ENCODE assay signal across 17 cellular contexts in genomic region chr11:3649374-3649773, GRCh38. TPM values are rescaled to one million over a fixed set of nuclear protein-coding genes. Genes with fewer than 3 reads are reported as not detected.
"Had no signal": no experiment of that assay in that cellular context is flagged by ENCODE, and none has a peak within 500 bp of the region (broad histone marks: within the 10 kb centered on the region; RNA-seq: fewer than 3 reads in every experiment).

No MANE protein-coding gene starts in this region.

RNA-seq across cellular contexts. Expression of gene ART1, which starts 4.4 kb away (rescaled TPM):
- total RNA-seq: activated B cell treated with CpG ODN at 0.5 μM for 24 hours; activated CD4-positive, alpha-beta memory T cell treated with anti-CD3 and anti-CD28 coated beads for 36 hours; activated CD4-positive, alpha-beta T cell treated with anti-CD3 and anti-CD28 coated beads, Interleukin-2, amount 10 ng/mL, durations not matched to agents 24 days and 14 days; activated CD8-positive, alpha-beta memory T cell treated with anti-CD3 and anti-CD28 coated beads for 36 hours; activated CD8-positive, alpha-beta T cell treated with anti-CD3 and anti-CD28 coated beads for 36 hours; activated naive CD4-positive, alpha-beta T cell treated with anti-CD3 and anti-CD28 coated beads for 36 hours; activated naive CD4-positive, alpha-beta T cell treated with anti-CD3 and anti-CD28 coated beads, Interleukin-2, amount 50 U/mL, for 72 hours; activated naive CD8-positive, alpha-beta T cell treated with anti-CD3 and anti-CD28 coated beads for 36 hours; activated T-cell treated with anti-CD3 and anti-CD28 coated beads, Interleukin-2, amount 50 U/mL, for 4 hours; activated T-cell treated with anti-CD3 and anti-CD28 coated beads, Interleukin-2, amount 50 U/mL, for 72 hours; activated T-helper 1 cell treated with anti-CD3 and anti-CD28 coated beads, Interleukin-12 subunit alpha, Interleukin-12 subunit beta, Interleukin-2, Interleukin-4 antibody, amounts not matched to agents 30 ng/mL and 10 ng/mL and 1 ng/mL, durations not matched to agents 14 hours and 24 hours and 36 hours; activated T-helper 17 cell treated with anti-CD3 and anti-CD28 coated beads, Interleukin-2, amount 50 U/mL, for 72 hours; aorta; astrocyte; body of pancreas; breast epithelium had no signal
- polyA plus RNA-seq: adrenal gland, aorta had no signal

RNA-seq across cellular contexts. Expression of gene ART5, which starts 7.6 kb away (rescaled TPM):
- total RNA-seq: activated B cell treated with CpG ODN at 0.5 μM for 24 hours; activated CD4-positive, alpha-beta memory T cell treated with anti-CD3 and anti-CD28 coated beads for 36 hours; activated CD4-positive, alpha-beta T cell treated with anti-CD3 and anti-CD28 coated beads, Interleukin-2, amount 10 ng/mL, durations not matched to agents 24 days and 14 days; activated CD8-positive, alpha-beta memory T cell treated with anti-CD3 and anti-CD28 coated beads for 36 hours; activated CD8-positive, alpha-beta T cell treated with anti-CD3 and anti-CD28 coated beads for 36 hours; activated naive CD4-positive, alpha-beta T cell treated with anti-CD3 and anti-CD28 coated beads for 36 hours; activated naive CD4-positive, alpha-beta T cell treated with anti-CD3 and anti-CD28 coated beads, Interleukin-2, amount 50 U/mL, for 72 hours; activated naive CD8-positive, alpha-beta T cell treated with anti-CD3 and anti-CD28 coated beads for 36 hours; activated T-cell treated with anti-CD3 and anti-CD28 coated beads, Interleukin-2, amount 50 U/mL, for 4 hours; activated T-cell treated with anti-CD3 and anti-CD28 coated beads, Interleukin-2, amount 50 U/mL, for 72 hours; activated T-helper 1 cell treated with anti-CD3 and anti-CD28 coated beads, Interleukin-12 subunit alpha, Interleukin-12 subunit beta, Interleukin-2, Interleukin-4 antibody, amounts not matched to agents 30 ng/mL and 10 ng/mL and 1 ng/mL, durations not matched to agents 14 hours and 24 hours and 36 hours; activated T-helper 17 cell treated with anti-CD3 and anti-CD28 coated beads, Interleukin-2, amount 50 U/mL, for 72 hours; aorta; body of pancreas had no signal
- polyA plus RNA-seq: aorta had no signal
